15 cellular contexts compared by ENCODE assay signal in the genomic region with DNA sequence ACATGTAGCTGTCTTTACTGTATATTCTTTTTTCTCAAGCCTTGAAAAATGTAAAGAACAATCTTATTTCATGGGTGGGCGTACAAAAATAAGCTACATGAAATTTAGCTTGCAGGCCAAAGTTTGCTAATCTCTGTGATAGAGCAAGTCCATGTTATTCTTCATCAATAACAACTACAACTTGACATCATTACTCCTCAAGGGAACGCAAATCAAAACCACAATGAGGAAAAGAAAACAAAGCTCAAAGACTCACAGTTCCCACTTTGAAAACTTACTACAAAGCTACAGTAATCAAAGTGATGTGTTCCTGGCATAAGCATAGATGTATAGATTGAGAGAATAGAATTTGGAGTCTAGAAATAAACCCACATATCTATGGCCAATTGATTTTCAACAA.
"Had no signal": no experiment of that assay in that cellular context is flagged by ENCODE, and none has a peak within 500 bp of the region (broad histone marks: within the 10 kb centered on the region; RNA-seq: fewer than 3 reads in every experiment).

No MANE protein-coding gene starts in this region.

- H3K4me1 Mint-ChIP-seq: neural progenitor cell had no signal

- H3K9me3 Mint-ChIP-seq: activated CD4-positive, alpha-beta memory T cell treated with anti-CD3 and anti-CD28 coated beads for 36 hours; activated naive CD4-positive, alpha-beta T cell treated with anti-CD3 and anti-CD28 coated beads, Interleukin-2, amount 50 U/mL, for 24 hours; activated T-helper 1 cell treated with anti-CD3 and anti-CD28 coated beads, Interleukin-12 subunit alpha, Interleukin-12 subunit beta, Interleukin-2, Interleukin-4 antibody, amounts not matched to agents 30 ng/mL and 10 ng/mL and 1 ng/mL, durations not matched to agents 14 hours and 24 hours and 36 hours; stimulated activated effector memory CD8-positive, alpha-beta T cell treated with anti-CD3 and anti-CD28 coated beads, Interleukin-12 subunit alpha, Interleukin-12 subunit beta, amount 100 ng/mL, for 72 hours had no signal

- H3K27ac Mint-ChIP-seq: activated naive CD4-positive, alpha-beta T cell treated with anti-CD3 and anti-CD28 coated beads, Interleukin-2, amount 50 U/mL, for 24 hours; neural progenitor cell had no signal

- H3K27ac ChIP-seq: esophagus squamous epithelium, hepatocyte, neural progenitor cell had no signal

- H3K9me3 ChIP-seq: esophagus squamous epithelium, tibial nerve had no signal

- H3K4me3 ChIP-seq: esophagus squamous epithelium, hepatocyte, neural progenitor cell, tibial nerve had no signal

- DNase-seq: activated CD4-positive, alpha-beta memory T cell treated with anti-CD3 and anti-CD28 coated beads for 36 hours; activated CD8-positive, alpha-beta memory T cell treated with anti-CD3 and anti-CD28 coated beads, Interleukin-2, amount 50 U/mL, for 4 hours; amniotic stem cell; esophagus squamous epithelium; kidney glomerular epithelial cell; retina; SHP77 treated with DMSO at 0.1 percent for 48 hours; small intestine had no signal

- H3K4me3 Mint-ChIP-seq: activated CD4-positive, alpha-beta memory T cell treated with anti-CD3 and anti-CD28 coated beads for 36 hours; activated naive CD4-positive, alpha-beta T cell treated with anti-CD3 and anti-CD28 coated beads, Interleukin-2, amount 50 U/mL, for 24 hours; neural progenitor cell had no signal

- H3K9ac ChIP-seq: neural progenitor cell had no signal

- ATAC-seq: activated CD4-positive, CD25-positive, alpha-beta regulatory T cell treated with anti-CD3 and anti-CD28 coated beads, Interleukin-2, amount 50 U/mL, for 24 hours; stimulated activated effector memory CD8-positive, alpha-beta T cell treated with anti-CD3 and anti-CD28 coated beads, Interleukin-12 subunit alpha, Interleukin-12 subunit beta, amount 100 ng/mL, for 72 hours had no signal

- H3K27me3 Mint-ChIP-seq: activated CD4-positive, alpha-beta memory T cell treated with anti-CD3 and anti-CD28 coated beads for 36 hours; activated naive CD4-positive, alpha-beta T cell treated with anti-CD3 and anti-CD28 coated beads, Interleukin-2, amount 50 U/mL, for 24 hours had no signal

- H3K27me3 ChIP-seq: esophagus squamous epithelium, hepatocyte, neural progenitor cell, tibial nerve had no signal

- H2AFZ ChIP-seq: hepatocyte, neural progenitor cell had no signal

- H3K4me1 ChIP-seq: neural progenitor cell had no signal

- H3K4me2 ChIP-seq: hepatocyte, neural progenitor cell had no signal
